In genomic region chr15:85706779-85707518, GRCh38 we compare ENCODE assay signal across 8 cellular contexts.
A peak's percentile ranks its signal among the peaks of the same experiment; 100 is the strongest.
DNase-seq lines count a peak whose midpoint lies in the region; ATAC-seq and TF ChIP-seq lines count a peak whose summit lies in the region.

No MANE protein-coding gene starts in this region.

- no peaks in the 10 kb centered on the region for H3K27me3 Mint-ChIP-seq in progenitor cell of endocrine pancreas

- peak overlapping the region; percentile 25 for H3K4me3 Mint-ChIP-seq in progenitor cell of endocrine pancreas (ENCODE audit: low read depth)

- peak; percentile 54 for TF ChIP-seq POLR2A in erythroblast (IDR thresholded peaks at IDR 0.05; ENCODE audit: low read length)

- ATAC-seq in HG02759 (IDR thresholded peaks at IDR 0.05; ENCODE audit: unreplicated experiment), result peak; percentile 29
- no peak for ATAC-seq in GM19324 (IDR thresholded peaks at IDR 0.05; ENCODE audit: low FRiP score, unreplicated experiment)

- peaks cover 8% of the 10 kb centered on the region for H3K36me3 Mint-ChIP-seq in progenitor cell of endocrine pancreas (ENCODE audit: insufficient read depth)

- DNase-seq in GDM1 (lab: John Stamatoyannopoulos, UW) (peak; percentile 13), erythroblast (lab: John Stamatoyannopoulos, UW) (peak; percentile 67 to 79), progenitor cell of endocrine pancreas (ENCODE audit: low spot score, unreplicated experiment) (no peak), NCI-H146 (lab: John Stamatoyannopoulos, UW) (no peak), NOMO-1 treated with dmso at 0.1 percent for 144 hours (lab: John Stamatoyannopoulos, UW; ENCODE audit: unreplicated experiment) (no peak)

- peak overlapping the region; percentile 98 for H3K27ac Mint-ChIP-seq in progenitor cell of endocrine pancreas

- peaks cover 54% of the 10 kb centered on the region for H3K4me1 Mint-ChIP-seq in progenitor cell of endocrine pancreas (ENCODE audit: low read depth)

- no peak for TF ChIP-seq CTCF in VCaP (conservative IDR thresholded peaks at IDR 0.05)
- TF ChIP-seq CTCF in progenitor cell of endocrine pancreas (IDR thresholded peaks at IDR 0.05; ENCODE audit: unreplicated experiment), result no peak

- peak overlapping the region; percentile 57 for H3K27ac ChIP-seq in VCaP

- H3K9me3 Mint-ChIP-seq in progenitor cell of endocrine pancreas (ENCODE audit: low read depth), result no peaks in the 10 kb centered on the region

Comparison
In these comparisons a context has a peak if more than half of its experiments do, and no peak if none do; other contexts are left out.
1. DNase-seq: peak in GDM1 (single experiment) and erythroblast (2 of 2); none in progenitor cell of endocrine pancreas (single experiment), NCI-H146 (single experiment) and NOMO-1 treated with dmso at 0.1 percent for 144 hours (single experiment).